ENCODE assay signal across 1 cellular context in genomic region chr1:62110198-62110817, GRCh38.
TF ChIP-seq lines count a peak whose summit lies in the region.

No MANE protein-coding gene starts in this region.

TF ChIP-seq in HepG2, 621 proteins besides CTCF, POLR2A, EP300 and RAD21 (continued from another document):
- TF ChIP-seq, protein P1, sequence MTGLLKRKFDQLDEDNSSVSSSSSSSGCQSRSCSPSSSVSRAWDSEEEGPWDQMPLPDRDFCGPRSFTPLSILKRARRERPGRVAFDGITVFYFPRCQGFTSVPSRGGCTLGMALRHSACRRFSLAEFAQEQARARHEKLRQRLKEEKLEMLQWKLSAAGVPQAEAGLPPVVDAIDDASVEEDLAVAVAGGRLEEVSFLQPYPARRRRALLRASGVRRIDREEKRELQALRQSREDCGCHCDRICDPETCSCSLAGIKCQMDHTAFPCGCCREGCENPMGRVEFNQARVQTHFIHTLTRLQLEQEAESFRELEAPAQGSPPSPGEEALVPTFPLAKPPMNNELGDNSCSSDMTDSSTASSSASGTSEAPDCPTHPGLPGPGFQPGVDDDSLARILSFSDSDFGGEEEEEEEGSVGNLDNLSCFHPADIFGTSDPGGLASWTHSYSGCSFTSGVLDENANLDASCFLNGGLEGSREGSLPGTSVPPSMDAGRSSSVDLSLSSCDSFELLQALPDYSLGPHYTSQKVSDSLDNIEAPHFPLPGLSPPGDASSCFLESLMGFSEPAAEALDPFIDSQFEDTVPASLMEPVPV (CRISPR knock-in tag; IDR thresholded peaks at IDR 0.05): no peak
- TF ChIP-seq GFI1 (CRISPR knock-in tag; IDR thresholded peaks at IDR 0.05; ENCODE audit: borderline replicate concordance) (no peak), ZNF160 (CRISPR knock-in tag; IDR thresholded peaks at IDR 0.05) (no peak), HES4 (CRISPR knock-in tag; IDR thresholded peaks at IDR 0.05; ENCODE audit: borderline replicate concordance) (no peak)
